In the genomic region with DNA sequence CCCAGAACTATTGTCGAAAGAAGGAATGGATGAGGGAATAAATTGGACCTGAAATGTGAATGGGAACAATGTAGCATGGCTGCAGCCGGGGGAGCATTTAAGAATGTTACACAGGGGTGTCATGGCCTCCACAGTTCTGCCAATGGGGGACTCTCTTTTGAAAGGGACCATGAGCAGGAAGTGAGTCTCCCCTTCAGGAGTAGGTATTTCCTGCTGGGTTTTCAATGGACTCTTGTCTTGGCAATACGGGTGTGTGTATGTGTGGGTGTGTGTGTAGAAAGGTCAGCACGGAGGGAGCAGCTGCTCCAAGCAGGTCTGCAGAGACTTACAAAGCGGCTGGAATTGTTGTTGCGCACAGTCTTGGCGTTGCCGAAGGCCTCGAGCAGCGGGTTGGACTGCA, we compare ENCODE assay signal across 11 cellular contexts. TPM values are rescaled to one million over a fixed set of nuclear protein-coding genes. Genes with fewer than 3 reads are reported as not detected.
A peak's percentile ranks its signal among the peaks of the same experiment; 100 is the strongest.
DNase-seq lines count a peak whose midpoint lies in the region; ATAC-seq and TF ChIP-seq lines count a peak whose summit lies in the region.
"Had no signal": no experiment of that assay in that cellular context is flagged by ENCODE, and none has a peak within 500 bp of the region (broad histone marks: within the 10 kb centered on the region; RNA-seq: fewer than 3 reads in every experiment).

No MANE protein-coding gene starts in this region.

- no peak for TF ChIP-seq CTCF in DND-41 (IDR thresholded peaks at IDR 0.05; ENCODE audit: borderline replicate concordance, extremely low read depth, low read length, poor library complexity, severe bottlenecking)

- no peak overlapping the region for H3K4me3 Mint-ChIP-seq in activated CD8-positive, alpha-beta T cell treated with anti-CD3 and anti-CD28 coated beads, Interleukin-2, amount 10 ng/mL, durations not matched to agents 7 days and 5 days

- no peaks in the 10 kb centered on the region for H3K4me1 ChIP-seq in DND-41 (ENCODE audit: insufficient read depth, low read length)

- no peak overlapping the region for H3K4me3 ChIP-seq in DND-41 (ENCODE audit: low read depth in 1 of 2, low read length in 2 of 2)
- H3K4me3 ChIP-seq: coronary artery had no signal

- no peak for TF ChIP-seq RAD21 in Ishikawa (IDR thresholded peaks at IDR 0.05; ENCODE audit: low read depth)

- H3K4me2 ChIP-seq in DND-41 (ENCODE audit: insufficient read depth, low read length) = no peak overlapping the region

- H3K9ac ChIP-seq in DND-41 (ENCODE audit: low read depth, low read length) = no peak overlapping the region

- CTCF ChIA-PET in activated CD8-positive, alpha-beta T cell treated with anti-CD3 and anti-CD28 coated beads, Interleukin-2, amount 10 ng/mL, durations not matched to agents 7 days and 5 days (lab: Charles Lee) = interaction anchor here (0.6 to 1.5 kb wide), 2 partner anchors 23 to 26 kb away, joined by 3 to 4 read pairs; no protein-coding TSS in a partner anchor

- peaks cover 52% of the 10 kb centered on the region for H3K36me3 Mint-ChIP-seq in activated CD8-positive, alpha-beta T cell treated with anti-CD3 and anti-CD28 coated beads, Interleukin-2, amount 10 ng/mL, durations not matched to agents 7 days and 5 days (ENCODE audit: low read depth)

- peak overlapping the region; percentile 63 for H2AFZ ChIP-seq in DND-41 (ENCODE audit: low read depth, low read length)

- TF ChIP-seq EP300 in Ishikawa (IDR thresholded peaks at IDR 0.05; ENCODE audit: borderline replicate concordance) = no peak

- ATAC-seq in DND-41 (ENCODE audit: insufficient read depth, low read depth) (peak; percentile 52; the same call in 2 of the 3 replicates), GM21529 (IDR thresholded peaks at IDR 0.05; ENCODE audit: unreplicated experiment) (no peak)
- ATAC-seq in activated CD8-positive, alpha-beta T cell treated with anti-CD3 and anti-CD28 coated beads, Interleukin-2, amount 10 ng/mL, durations not matched to agents 7 days and 5 days = no peak

- no peak overlapping the region for H3K27ac ChIP-seq in DND-41 (ENCODE audit: low read length)
- H3K27ac ChIP-seq: coronary artery had no signal

- no peaks in the 10 kb centered on the region for H3K27me3 Mint-ChIP-seq in activated CD8-positive, alpha-beta T cell treated with anti-CD3 and anti-CD28 coated beads, Interleukin-2, amount 10 ng/mL, durations not matched to agents 7 days and 5 days (ENCODE audit: low read depth)

- H3K9me3 ChIP-seq in DND-41 (ENCODE audit: insufficient read depth, low read length, severe bottlenecking) = no peaks in the 10 kb centered on the region

- POLR2A ChIA-PET in activated CD8-positive, alpha-beta T cell treated with anti-CD3 and anti-CD28 coated beads, Interleukin-2, amount 10 ng/mL, durations not matched to agents 7 days and 5 days (lab: Charles Lee) = no interaction called here

- H3K79me2 ChIP-seq in DND-41 (ENCODE audit: insufficient read depth, low read length) = no peaks in the 10 kb centered on the region

- peak; percentile 39 for DNase-seq in DND-41
- DNase-seq in activated CD8-positive, alpha-beta T cell treated with anti-CD3 and anti-CD28 coated beads, Interleukin-2, amount 10 ng/mL, durations not matched to agents 7 days and 5 days = no peak
- DNase-seq in kidney tubule cell (ENCODE audit: low spot score) = peak; percentile 27
- no peak for DNase-seq in SIG-M5 (lab: John Stamatoyannopoulos, UW)
- no peak for DNase-seq in NCI-H2196 (lab: John Stamatoyannopoulos, UW; ENCODE audit: unreplicated experiment)
- no peak for DNase-seq in medulla oblongata (ENCODE audit: extremely low spot score)
- DNase-seq: activated CD4-positive, alpha-beta T cell treated with anti-CD3 and anti-CD28 coated beads for 4 hours; NCI-H1436 had no signal

- no peaks in the 10 kb centered on the region for H3K9me3 Mint-ChIP-seq in activated CD8-positive, alpha-beta T cell treated with anti-CD3 and anti-CD28 coated beads, Interleukin-2, amount 10 ng/mL, durations not matched to agents 7 days and 5 days (ENCODE audit: insufficient read depth)

- H4K20me1 ChIP-seq in DND-41 (ENCODE audit: insufficient read depth, low read length) = no peaks in the 10 kb centered on the region

- H3K4me1 Mint-ChIP-seq in activated CD8-positive, alpha-beta T cell treated with anti-CD3 and anti-CD28 coated beads, Interleukin-2, amount 10 ng/mL, durations not matched to agents 7 days and 5 days (ENCODE audit: low read depth) = peaks cover 11% of the 10 kb centered on the region

- peak overlapping the region; percentile 52 for H3K27ac Mint-ChIP-seq in activated CD8-positive, alpha-beta T cell treated with anti-CD3 and anti-CD28 coated beads, Interleukin-2, amount 10 ng/mL, durations not matched to agents 7 days and 5 days

- H3K36me3 ChIP-seq in DND-41 (ENCODE audit: insufficient read depth, low read length) = no peaks in the 10 kb centered on the region

- H3K27me3 ChIP-seq in DND-41 (ENCODE audit: insufficient read depth, low read length, poor library complexity) = no peaks in the 10 kb centered on the region

TF ChIP-seq in Ishikawa, 13 proteins besides CTCF, POLR2A, EP300 and RAD21:
- TF ChIP-seq EGR1 (IDR thresholded peaks at IDR 0.05) (no peak), NFIC (IDR thresholded peaks at IDR 0.05) (no peak), FOXM1 (IDR thresholded peaks at IDR 0.05; ENCODE audit: borderline replicate concordance, low read depth) (no peak), ZBTB7A (IDR thresholded peaks at IDR 0.05; ENCODE audit: low read depth) (no peak), CEBPB (IDR thresholded peaks at IDR 0.05) (no peak), YY1 (IDR thresholded peaks at IDR 0.05; ENCODE audit: low read depth) (peak; percentile 96), TCF12 (IDR thresholded peaks at IDR 0.05; ENCODE audit: low read depth) (no peak), TEAD4 (IDR thresholded peaks at IDR 0.05) (no peak), TAF1 (IDR thresholded peaks at IDR 0.05; ENCODE audit: low read depth) (no peak), CREB1 (IDR thresholded peaks at IDR 0.05; ENCODE audit: low read depth) (no peak)
- TF ChIP-seq, protein P1, sequence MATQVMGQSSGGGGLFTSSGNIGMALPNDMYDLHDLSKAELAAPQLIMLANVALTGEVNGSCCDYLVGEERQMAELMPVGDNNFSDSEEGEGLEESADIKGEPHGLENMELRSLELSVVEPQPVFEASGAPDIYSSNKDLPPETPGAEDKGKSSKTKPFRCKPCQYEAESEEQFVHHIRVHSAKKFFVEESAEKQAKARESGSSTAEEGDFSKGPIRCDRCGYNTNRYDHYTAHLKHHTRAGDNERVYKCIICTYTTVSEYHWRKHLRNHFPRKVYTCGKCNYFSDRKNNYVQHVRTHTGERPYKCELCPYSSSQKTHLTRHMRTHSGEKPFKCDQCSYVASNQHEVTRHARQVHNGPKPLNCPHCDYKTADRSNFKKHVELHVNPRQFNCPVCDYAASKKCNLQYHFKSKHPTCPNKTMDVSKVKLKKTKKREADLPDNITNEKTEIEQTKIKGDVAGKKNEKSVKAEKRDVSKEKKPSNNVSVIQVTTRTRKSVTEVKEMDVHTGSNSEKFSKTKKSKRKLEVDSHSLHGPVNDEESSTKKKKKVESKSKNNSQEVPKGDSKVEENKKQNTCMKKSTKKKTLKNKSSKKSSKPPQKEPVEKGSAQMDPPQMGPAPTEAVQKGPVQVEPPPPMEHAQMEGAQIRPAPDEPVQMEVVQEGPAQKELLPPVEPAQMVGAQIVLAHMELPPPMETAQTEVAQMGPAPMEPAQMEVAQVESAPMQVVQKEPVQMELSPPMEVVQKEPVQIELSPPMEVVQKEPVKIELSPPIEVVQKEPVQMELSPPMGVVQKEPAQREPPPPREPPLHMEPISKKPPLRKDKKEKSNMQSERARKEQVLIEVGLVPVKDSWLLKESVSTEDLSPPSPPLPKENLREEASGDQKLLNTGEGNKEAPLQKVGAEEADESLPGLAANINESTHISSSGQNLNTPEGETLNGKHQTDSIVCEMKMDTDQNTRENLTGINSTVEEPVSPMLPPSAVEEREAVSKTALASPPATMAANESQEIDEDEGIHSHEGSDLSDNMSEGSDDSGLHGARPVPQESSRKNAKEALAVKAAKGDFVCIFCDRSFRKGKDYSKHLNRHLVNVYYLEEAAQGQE (IDR thresholded peaks at IDR 0.05; ENCODE audit: low read depth) = no peak
- TF ChIP-seq, protein P2, sequence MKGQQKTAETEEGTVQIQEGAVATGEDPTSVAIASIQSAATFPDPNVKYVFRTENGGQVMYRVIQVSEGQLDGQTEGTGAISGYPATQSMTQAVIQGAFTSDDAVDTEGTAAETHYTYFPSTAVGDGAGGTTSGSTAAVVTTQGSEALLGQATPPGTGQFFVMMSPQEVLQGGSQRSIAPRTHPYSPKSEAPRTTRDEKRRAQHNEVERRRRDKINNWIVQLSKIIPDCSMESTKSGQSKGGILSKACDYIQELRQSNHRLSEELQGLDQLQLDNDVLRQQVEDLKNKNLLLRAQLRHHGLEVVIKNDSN (IDR thresholded peaks at IDR 0.05) = no peak
- TF ChIP-seq, protein P3, sequence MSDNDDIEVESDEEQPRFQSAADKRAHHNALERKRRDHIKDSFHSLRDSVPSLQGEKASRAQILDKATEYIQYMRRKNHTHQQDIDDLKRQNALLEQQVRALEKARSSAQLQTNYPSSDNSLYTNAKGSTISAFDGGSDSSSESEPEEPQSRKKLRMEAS (IDR thresholded peaks at IDR 0.05) = 0 out of 2 replicates have a peak, but pooled peaks have one; percentile 24
TF ChIP-seq in Ishikawa: peak in this region for 2.

RNA-seq across cellular contexts. Expression of a gene that starts 24.4 kb away (rescaled TPM):
- total RNA-seq in activated CD8-positive, alpha-beta T cell treated with anti-CD3 and anti-CD28 coated beads, Interleukin-2, amount 10 ng/mL, durations not matched to agents 7 days and 5 days = 100 to 1,000 TPM; 254 to 266 TPM

RNA-seq across cellular contexts. Expression of a gene that starts 38.8 kb away (rescaled TPM):
- total RNA-seq in activated CD8-positive, alpha-beta T cell treated with anti-CD3 and anti-CD28 coated beads, Interleukin-2, amount 10 ng/mL, durations not matched to agents 7 days and 5 days = 10 to 100 TPM; 28.7 to 36.2 TPM

RNA-seq across cellular contexts. Expression of a gene that starts 50.4 kb away (rescaled TPM):
- total RNA-seq in activated CD8-positive, alpha-beta T cell treated with anti-CD3 and anti-CD28 coated beads, Interleukin-2, amount 10 ng/mL, durations not matched to agents 7 days and 5 days = 1 to 10 TPM; 2.3 to 2.7 TPM

RNA-seq across cellular contexts. Expression of a gene that starts 57.7 kb away (rescaled TPM):
- total RNA-seq in activated CD8-positive, alpha-beta T cell treated with anti-CD3 and anti-CD28 coated beads, Interleukin-2, amount 10 ng/mL, durations not matched to agents 7 days and 5 days = 1 to 10 TPM; 3.6 to 4.9 TPM

Comparison
In these comparisons a context has a peak if more than half of its experiments do, and no peak if none do; other contexts are left out.
1. DNase-seq: peak in DND-41 (single experiment) and kidney tubule cell (single experiment); none in activated CD8-positive, alpha-beta T cell treated with anti-CD3 and anti-CD28 coated beads, Interleukin-2, amount 10 ng/mL, durations not matched to agents 7 days and 5 days (single experiment), SIG-M5 (single experiment), NCI-H2196 (single experiment) and medulla oblongata (single experiment).